17 cellular contexts compared by ENCODE assay signal in the genomic region with DNA sequence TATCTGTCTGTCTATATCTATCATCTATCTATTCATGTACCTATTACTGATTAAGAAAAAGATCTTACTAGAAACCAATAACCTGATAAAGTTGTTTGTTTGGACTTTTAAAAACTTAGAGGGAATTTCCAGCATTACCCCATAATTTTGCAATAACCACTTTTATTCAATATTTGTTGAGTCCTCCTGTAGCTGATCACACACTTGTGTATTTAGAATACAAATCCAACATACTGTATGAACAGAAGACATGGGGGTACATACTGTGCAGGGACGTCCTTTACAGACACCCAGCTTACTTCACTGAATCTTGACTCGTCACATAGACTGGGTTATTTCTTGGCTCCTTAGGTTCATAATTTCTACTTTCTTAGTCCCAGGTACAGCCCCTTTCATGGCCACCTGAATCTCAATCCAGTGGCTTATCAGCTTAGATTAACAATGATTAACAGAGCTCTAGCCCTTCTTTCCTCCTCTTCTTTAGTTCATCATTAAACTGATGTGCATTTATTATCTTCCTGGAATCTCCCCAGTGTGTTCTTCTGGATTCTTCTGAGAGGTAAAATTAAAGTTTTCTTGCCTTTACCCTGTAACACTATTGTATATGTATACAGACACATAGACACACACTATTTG. TPM values are rescaled to one million over a fixed set of nuclear protein-coding genes. Genes with fewer than 3 reads are reported as not detected.
A peak's percentile ranks its signal among the peaks of the same experiment; 100 is the strongest.
DNase-seq lines count a peak whose midpoint lies in the region; ATAC-seq and TF ChIP-seq lines count a peak whose summit lies in the region.
"Had no signal": no experiment of that assay in that cellular context is flagged by ENCODE, and none has a peak within 500 bp of the region (broad histone marks: within the 10 kb centered on the region; RNA-seq: fewer than 3 reads in every experiment).

No MANE protein-coding gene starts in this region.

- H3K27ac Mint-ChIP-seq in activated naive CD4-positive, alpha-beta T cell treated with anti-CD3 and anti-CD28 coated beads for 36 hours = no peak overlapping the region
- H3K27ac Mint-ChIP-seq: CD8-positive, alpha-beta memory T cell had no signal

- H2AFZ ChIP-seq in hepatocyte (no peak overlapping the region), osteoblast (ENCODE audit: low read length) (no peak overlapping the region)

- H3K9me2 ChIP-seq in hepatocyte (replicated peaks; ENCODE audit: insufficient read depth) = no peaks in the 10 kb centered on the region

- TF ChIP-seq CTCF in left ventricle myocardium inferior (IDR thresholded peaks at IDR 0.05; ENCODE audit: borderline replicate concordance) = no peak
- no peak for TF ChIP-seq CTCF in body of pancreas (IDR thresholded peaks at IDR 0.05)
- no peak for TF ChIP-seq CTCF in hepatocyte (IDR thresholded peaks at IDR 0.05; ENCODE audit: poor library complexity)
- no peak for TF ChIP-seq CTCF in osteoblast (IDR thresholded peaks at IDR 0.05; ENCODE audit: extremely low read depth, low read depth, low read length)
- TF ChIP-seq CTCF in BE2C (IDR thresholded peaks at IDR 0.05; ENCODE audit: low read depth, low read length) = no peak

- intact Hi-C loops in left ventricle myocardium inferior (cut with micrococcal nuclease) (no loop called here), left cardiac atrium (cut with DNase I) (no loop called here), body of pancreas (cut with DNase I) (loop anchor here (10.0 kb wide), 1 partner anchor 47 kb away; no protein-coding TSS in a partner anchor)
- intact Hi-C loops in activated naive CD4-positive, alpha-beta T cell treated with anti-CD3 and anti-CD28 coated beads for 36 hours (cut with micrococcal nuclease) = no loop called here

- H3K4me3 ChIP-seq in left ventricle myocardium inferior (no peak overlapping the region), body of pancreas (no peak overlapping the region), hepatocyte (no peak overlapping the region), subcutaneous abdominal adipose tissue (ENCODE audit: low read depth in 1 of 5, low read length in 5 of 5) (no peak overlapping the region), osteoblast (ENCODE audit: insufficient read depth, low read length) (no peak overlapping the region), BE2C (ENCODE audit: low read depth, low read length) (no peak overlapping the region)
- H3K4me3 ChIP-seq: BLaER1 treated with 17β-estradiol and CSF1 and Interleukin-3, amounts not matched to agents 10 nM and 100 nM had no signal

- H3K4me2 ChIP-seq in hepatocyte (peak overlapping the region; percentile 30), osteoblast (ENCODE audit: insufficient read depth, low read length) (no peak overlapping the region)
- H3K4me2 ChIP-seq: BLaER1 treated with 17β-estradiol and CSF1 and Interleukin-3, amounts not matched to agents 10 nM and 100 nM had no signal

- H3K9me3 ChIP-seq in left ventricle myocardium inferior (replicated peaks) (no peaks in the 10 kb centered on the region), body of pancreas (no peaks in the 10 kb centered on the region), hepatocyte (ENCODE audit: low read depth) (no peaks in the 10 kb centered on the region), subcutaneous abdominal adipose tissue (ENCODE audit: control insufficient read depth in 5 of 5, low read length in 5 of 5) (no peaks in the 10 kb centered on the region), osteoblast (ENCODE audit: low read depth, low read length) (no peaks in the 10 kb centered on the region), BE2C (no peaks in the 10 kb centered on the region)
- H3K9me3 ChIP-seq: BLaER1 treated with 17β-estradiol and CSF1 and Interleukin-3, amounts not matched to agents 10 nM and 100 nM had no signal

- DNase-seq in left ventricle myocardium inferior = no peak
- no peak for DNase-seq in left cardiac atrium
- no peak for DNase-seq in body of pancreas
- DNase-seq in hepatocyte (ENCODE audit: low spot score) = no peak
- DNase-seq in osteoblast (ENCODE audit: insufficient read length, low spot score, missing footprints) = no peak
- DNase-seq in activated naive CD4-positive, alpha-beta T cell treated with anti-CD3 and anti-CD28 coated beads for 36 hours = no peak
- no peak for DNase-seq in BE2C
- DNase-seq: 8988T; CD8-positive, alpha-beta memory T cell; DND-41; KG1; NCI-H1436 treated with DMSO at 0.1 percent for 48 hours; NCI-H2081; NCI-H510A; NCI-H774 had no signal

- no peaks in the 10 kb centered on the region for H3K27me3 ChIP-seq in left ventricle myocardium inferior (ENCODE audit: low read depth)
- no peaks in the 10 kb centered on the region for H3K27me3 ChIP-seq in body of pancreas
- H3K27me3 ChIP-seq in hepatocyte = no peaks in the 10 kb centered on the region
- H3K27me3 ChIP-seq in subcutaneous abdominal adipose tissue (ENCODE audit: control insufficient read depth in 5 of 5, insufficient read depth in 4 of 5, low read length in 5 of 5) = no peaks in the 10 kb centered on the region
- no peaks in the 10 kb centered on the region for H3K27me3 ChIP-seq in osteoblast (ENCODE audit: insufficient read depth, low read length)
- H3K27me3 ChIP-seq in BE2C = no peaks in the 10 kb centered on the region
- H3K27me3 ChIP-seq: BLaER1 treated with 17β-estradiol and CSF1 and Interleukin-3, amounts not matched to agents 10 nM and 100 nM had no signal

- H3K9ac ChIP-seq in subcutaneous abdominal adipose tissue (ENCODE audit: low read length in 5 of 5) = no peak overlapping the region
- H3K9ac ChIP-seq: BLaER1 treated with 17β-estradiol and CSF1 and Interleukin-3, amounts not matched to agents 10 nM and 100 nM had no signal

- no peaks in the 10 kb centered on the region for H3K36me3 ChIP-seq in left ventricle myocardium inferior
- H3K36me3 ChIP-seq in body of pancreas (replicated peaks in 1 of 2; ENCODE audit: insufficient read depth in 1 of 2, low read depth in 2 of 2) = no peaks in the 10 kb centered on the region
- H3K36me3 ChIP-seq in hepatocyte (replicated peaks; ENCODE audit: insufficient read depth, low read depth) = no peaks in the 10 kb centered on the region
- no peaks in the 10 kb centered on the region for H3K36me3 ChIP-seq in subcutaneous abdominal adipose tissue (ENCODE audit: control insufficient read depth in 5 of 5, insufficient read depth in 5 of 5, low read length in 5 of 5)
- H3K36me3 ChIP-seq in osteoblast (ENCODE audit: insufficient read depth, low read length) = no peaks in the 10 kb centered on the region
- no peaks in the 10 kb centered on the region for H3K36me3 ChIP-seq in BE2C
- H3K36me3 ChIP-seq: BLaER1 treated with 17β-estradiol and CSF1 and Interleukin-3, amounts not matched to agents 10 nM and 100 nM had no signal

- H3K4me1 ChIP-seq in left ventricle myocardium inferior (peaks cover 6% of the 10 kb centered on the region), body of pancreas (peaks cover 5% of the 10 kb centered on the region), hepatocyte (ENCODE audit: insufficient read depth) (peaks cover 14% of the 10 kb centered on the region), subcutaneous abdominal adipose tissue (ENCODE audit: control insufficient read depth in 5 of 5, insufficient read depth in 5 of 5, low read length in 5 of 5) (peaks cover 0 to 27% (median 16%) of the 10 kb centered on the region in 5 donors), osteoblast (ENCODE audit: insufficient read depth, low read length) (peaks cover 26% of the 10 kb centered on the region), BE2C (no peaks in the 10 kb centered on the region)
- H3K4me1 ChIP-seq: BLaER1 treated with 17β-estradiol and CSF1 and Interleukin-3, amounts not matched to agents 10 nM and 100 nM had no signal

- CTCF ChIA-PET in activated naive CD4-positive, alpha-beta T cell treated with anti-CD3 and anti-CD28 coated beads for 36 hours (lab: Charles Lee) = interaction anchor here (0.6 to 1.6 kb wide), 2 partner anchors 28 to 126 kb away, joined by 3 read pairs; no protein-coding TSS in a partner anchor

- no peak for TF ChIP-seq POLR2A in body of pancreas (IDR thresholded peaks at IDR 0.05)

- H3K4me1 Mint-ChIP-seq in activated naive CD4-positive, alpha-beta T cell treated with anti-CD3 and anti-CD28 coated beads for 36 hours (ENCODE audit: low read depth) = peaks cover 45% of the 10 kb centered on the region

- H4K20me1 ChIP-seq in hepatocyte (ENCODE audit: insufficient read depth, poor library complexity, severe bottlenecking) (no peaks in the 10 kb centered on the region), osteoblast (ENCODE audit: insufficient read depth, low read length) (no peaks in the 10 kb centered on the region)
- H4K20me1 ChIP-seq: BLaER1 treated with 17β-estradiol and CSF1 and Interleukin-3, amounts not matched to agents 10 nM and 100 nM had no signal

- H3K36me3 Mint-ChIP-seq in activated naive CD4-positive, alpha-beta T cell treated with anti-CD3 and anti-CD28 coated beads for 36 hours (ENCODE audit: low read depth) = no peaks in the 10 kb centered on the region

- 58 to 61% methylated on average over 2 of the region's 2 CpGs for WGBS in body of pancreas, 2 donors
- WGBS in hepatocyte (ENCODE audit: low lambda C conversion rate, missing lambda C conversion rate) = 52% methylated on average over 2 of the region's 2 CpGs

- no peaks in the 10 kb centered on the region for H3K27me3 Mint-ChIP-seq in activated naive CD4-positive, alpha-beta T cell treated with anti-CD3 and anti-CD28 coated beads for 36 hours (ENCODE audit: low read depth)
- H3K27me3 Mint-ChIP-seq: CD8-positive, alpha-beta memory T cell had no signal

- no peaks in the 10 kb centered on the region for H3K79me2 ChIP-seq in hepatocyte
- no peaks in the 10 kb centered on the region for H3K79me2 ChIP-seq in osteoblast (ENCODE audit: insufficient read depth, low read length)

- ATAC-seq in left cardiac atrium (no peak), body of pancreas (peak; percentile 57)

- no peaks in the 10 kb centered on the region for H3K9me3 Mint-ChIP-seq in activated naive CD4-positive, alpha-beta T cell treated with anti-CD3 and anti-CD28 coated beads for 36 hours
- H3K9me3 Mint-ChIP-seq: CD8-positive, alpha-beta memory T cell had no signal

- no peak overlapping the region for H3K4me3 Mint-ChIP-seq in activated naive CD4-positive, alpha-beta T cell treated with anti-CD3 and anti-CD28 coated beads for 36 hours
- H3K4me3 Mint-ChIP-seq: CD8-positive, alpha-beta memory T cell had no signal

- H3K27ac ChIP-seq in left ventricle myocardium inferior (replicated peaks) (peak overlapping the region; percentile 21), body of pancreas (peak overlapping the region in 2 of 4 donors; percentile 41 to 44), hepatocyte (peak overlapping the region; percentile 48), subcutaneous abdominal adipose tissue (ENCODE audit: low read depth, low read length) (peak overlapping the region; percentile 32), osteoblast (ENCODE audit: low read depth, low read length) (no peak overlapping the region)
- H3K27ac ChIP-seq: BLaER1 treated with 17β-estradiol and CSF1 and Interleukin-3, amounts not matched to agents 10 nM and 100 nM had no signal

RNA-seq across cellular contexts. Expression of gene STAT4, which starts 27.4 kb away (rescaled TPM):
- total RNA-seq in left ventricle myocardium inferior (0.82 TPM), left cardiac atrium (10 to 100 TPM; 11.6 to 22.9 TPM), body of pancreas (1 to 10 TPM in 1 of 2 donors, under 1 TPM in 1; 0.52 to 2.6 TPM), hepatocyte (6.1 and 6.6 TPM in 2 replicates), osteoblast (11.5 and 16.6 TPM in 2 replicates)
- 1.6 and 3.1 TPM in 2 replicates for polyA plus RNA-seq in hepatocyte
- 10 to 100 TPM; 53.9 to 54.6 TPM for total RNA-seq in activated naive CD4-positive, alpha-beta T cell treated with anti-CD3 and anti-CD28 coated beads for 36 hours
- polyA plus RNA-seq in BE2C (2012; ENCODE audit: insufficient read depth, insufficient read length, low read depth) = 0.57 TPM
